ENCODE assay signal across 22 cellular contexts in genomic region chr4:14842964-14843630, GRCh38.
DNase-seq lines count a peak whose midpoint lies in the region; ATAC-seq and TF ChIP-seq lines count a peak whose summit lies in the region.
"Had no signal": no experiment of that assay in that cellular context is flagged by ENCODE, and none has a peak within 500 bp of the region (broad histone marks: within the 10 kb centered on the region; RNA-seq: fewer than 3 reads in every experiment).

No MANE protein-coding gene starts in this region.

- H3K9me3 Mint-ChIP-seq in activated CD4-positive, alpha-beta T cell treated with anti-CD3 and anti-CD28 coated beads for 36 hours (ENCODE audit: low read depth): peaks cover 4% of the 10 kb centered on the region
- peaks cover 5% of the 10 kb centered on the region for H3K9me3 Mint-ChIP-seq in activated naive CD8-positive, alpha-beta T cell treated with anti-CD3 and anti-CD28 coated beads, Interleukin-2, amount 50 U/mL, for 24 hours
- no peaks in the 10 kb centered on the region for H3K9me3 Mint-ChIP-seq in activated naive CD8-positive, alpha-beta T cell treated with anti-CD3 and anti-CD28 coated beads for 36 hours
- H3K9me3 Mint-ChIP-seq in activated T-helper 17 cell treated with anti-CD3 and anti-CD28 coated beads, Interleukin-2, amount 50 U/mL, for 72 hours: peaks cover 3% of the 10 kb centered on the region
- peaks cover 7% of the 10 kb centered on the region for H3K9me3 Mint-ChIP-seq in stimulated activated memory B cell treated with anti-CD40 and anti-IgM and Interleukin-4, amounts not matched to agents 10 μg/mL and 1 μg/mL and 100 μg/mL, for 72 hours

- no peaks in the 10 kb centered on the region for H3K36me3 ChIP-seq in testis (ENCODE audit: low read depth, missing control alignments)
- H3K36me3 ChIP-seq: BLaER1 had no signal

- no peaks in the 10 kb centered on the region for H3K9me3 ChIP-seq in testis

- WGBS in testis, 2 donors: 92 to 93% methylated on average over 2 of the region's 2 CpGs

- H3K27me3 ChIP-seq in testis: no peaks in the 10 kb centered on the region
- H3K27me3 ChIP-seq: BLaER1 had no signal

- DNase-seq in activated CD4-positive, alpha-beta T cell treated with anti-CD3 and anti-CD28 coated beads for 36 hours: no peak
- DNase-seq in activated CD4-positive, alpha-beta T cell treated with anti-CD3 and anti-CD28 coated beads for 4 hours: no peak
- DNase-seq in activated naive CD8-positive, alpha-beta T cell treated with anti-CD3 and anti-CD28 coated beads, Interleukin-2, amount 50 U/mL, for 24 hours: no peak
- DNase-seq in activated naive CD8-positive, alpha-beta T cell treated with anti-CD3 and anti-CD28 coated beads for 36 hours: no peak
- no peak for DNase-seq in testis
- DNase-seq in activated CD8-positive, alpha-beta memory T cell treated with anti-CD3 and anti-CD28 coated beads, Interleukin-2, amount 50 U/mL, for 48 hours: no peak
- DNase-seq: ACHN; CD4-positive, alpha-beta T cell; COR-L47; DMS79; H7; Karpas-422; NCI-H1694; NCI-H2081; NCI-H2171; NCI-H345; NCI-H524; NCI-H82 had no signal

- no peak for TF ChIP-seq POLR2A in testis (IDR thresholded peaks at IDR 0.05)

- no peak overlapping the region for H3K27ac Mint-ChIP-seq in activated CD4-positive, alpha-beta T cell treated with anti-CD3 and anti-CD28 coated beads for 36 hours
- H3K27ac Mint-ChIP-seq in activated naive CD8-positive, alpha-beta T cell treated with anti-CD3 and anti-CD28 coated beads, Interleukin-2, amount 50 U/mL, for 24 hours: no peak overlapping the region
- no peak overlapping the region for H3K27ac Mint-ChIP-seq in activated naive CD8-positive, alpha-beta T cell treated with anti-CD3 and anti-CD28 coated beads for 36 hours
- peak overlapping the region; percentile 49 for H3K27ac Mint-ChIP-seq in activated T-helper 17 cell treated with anti-CD3 and anti-CD28 coated beads, Interleukin-2, amount 50 U/mL, for 72 hours
- peak overlapping the region; percentile 62 for H3K27ac Mint-ChIP-seq in stimulated activated memory B cell treated with anti-CD40 and anti-IgM and Interleukin-4, amounts not matched to agents 10 μg/mL and 1 μg/mL and 100 μg/mL, for 72 hours
- H3K27ac Mint-ChIP-seq: CD4-positive, alpha-beta T cell had no signal

- intact Hi-C loops in activated CD4-positive, alpha-beta T cell treated with anti-CD3 and anti-CD28 coated beads for 36 hours (cut with DNase I, micrococcal nuclease): no loop called here
- intact Hi-C loops in testis (cut with DNase I; ENCODE audit: low total_unique reads): no loop called here

- POLR2A ChIA-PET in activated CD4-positive, alpha-beta T cell treated with anti-CD3 and anti-CD28 coated beads for 36 hours (lab: Charles Lee): no interaction called here

- H3K4me3 Mint-ChIP-seq in activated CD4-positive, alpha-beta T cell treated with anti-CD3 and anti-CD28 coated beads for 36 hours: no peak overlapping the region
- no peak overlapping the region for H3K4me3 Mint-ChIP-seq in activated naive CD8-positive, alpha-beta T cell treated with anti-CD3 and anti-CD28 coated beads, Interleukin-2, amount 50 U/mL, for 24 hours
- H3K4me3 Mint-ChIP-seq in activated naive CD8-positive, alpha-beta T cell treated with anti-CD3 and anti-CD28 coated beads for 36 hours: no peak overlapping the region
- H3K4me3 Mint-ChIP-seq in activated T-helper 17 cell treated with anti-CD3 and anti-CD28 coated beads, Interleukin-2, amount 50 U/mL, for 72 hours: no peak overlapping the region
- H3K4me3 Mint-ChIP-seq in stimulated activated memory B cell treated with anti-CD40 and anti-IgM and Interleukin-4, amounts not matched to agents 10 μg/mL and 1 μg/mL and 100 μg/mL, for 72 hours: no peak overlapping the region
- H3K4me3 Mint-ChIP-seq: CD4-positive, alpha-beta T cell had no signal

- H3K4me3 ChIP-seq in testis: no peak overlapping the region
- H3K4me3 ChIP-seq: BLaER1 had no signal

- TF ChIP-seq CTCF in testis (IDR thresholded peaks at IDR 0.05): no peak

- no peaks in the 10 kb centered on the region for H3K36me3 Mint-ChIP-seq in activated CD4-positive, alpha-beta T cell treated with anti-CD3 and anti-CD28 coated beads for 36 hours (ENCODE audit: low read depth)
- no peaks in the 10 kb centered on the region for H3K36me3 Mint-ChIP-seq in activated naive CD8-positive, alpha-beta T cell treated with anti-CD3 and anti-CD28 coated beads, Interleukin-2, amount 50 U/mL, for 24 hours (ENCODE audit: low read depth)
- H3K36me3 Mint-ChIP-seq in activated naive CD8-positive, alpha-beta T cell treated with anti-CD3 and anti-CD28 coated beads for 36 hours: no peaks in the 10 kb centered on the region
- H3K36me3 Mint-ChIP-seq in activated T-helper 17 cell treated with anti-CD3 and anti-CD28 coated beads, Interleukin-2, amount 50 U/mL, for 72 hours (ENCODE audit: low read depth): no peaks in the 10 kb centered on the region
- H3K36me3 Mint-ChIP-seq in stimulated activated memory B cell treated with anti-CD40 and anti-IgM and Interleukin-4, amounts not matched to agents 10 μg/mL and 1 μg/mL and 100 μg/mL, for 72 hours: no peaks in the 10 kb centered on the region

- H3K27me3 Mint-ChIP-seq in activated CD4-positive, alpha-beta T cell treated with anti-CD3 and anti-CD28 coated beads for 36 hours: no peaks in the 10 kb centered on the region
- peaks cover 5% of the 10 kb centered on the region for H3K27me3 Mint-ChIP-seq in activated naive CD8-positive, alpha-beta T cell treated with anti-CD3 and anti-CD28 coated beads, Interleukin-2, amount 50 U/mL, for 24 hours
- H3K27me3 Mint-ChIP-seq in activated naive CD8-positive, alpha-beta T cell treated with anti-CD3 and anti-CD28 coated beads for 36 hours: peaks cover 9% of the 10 kb centered on the region
- no peaks in the 10 kb centered on the region for H3K27me3 Mint-ChIP-seq in activated T-helper 17 cell treated with anti-CD3 and anti-CD28 coated beads, Interleukin-2, amount 50 U/mL, for 72 hours
- no peaks in the 10 kb centered on the region for H3K27me3 Mint-ChIP-seq in stimulated activated memory B cell treated with anti-CD40 and anti-IgM and Interleukin-4, amounts not matched to agents 10 μg/mL and 1 μg/mL and 100 μg/mL, for 72 hours

- peaks cover 15% of the 10 kb centered on the region for H3K4me1 Mint-ChIP-seq in activated CD4-positive, alpha-beta T cell treated with anti-CD3 and anti-CD28 coated beads for 36 hours
- H3K4me1 Mint-ChIP-seq in activated naive CD8-positive, alpha-beta T cell treated with anti-CD3 and anti-CD28 coated beads, Interleukin-2, amount 50 U/mL, for 24 hours: peaks cover 18% of the 10 kb centered on the region
- no peaks in the 10 kb centered on the region for H3K4me1 Mint-ChIP-seq in activated naive CD8-positive, alpha-beta T cell treated with anti-CD3 and anti-CD28 coated beads for 36 hours
- no peaks in the 10 kb centered on the region for H3K4me1 Mint-ChIP-seq in activated T-helper 17 cell treated with anti-CD3 and anti-CD28 coated beads, Interleukin-2, amount 50 U/mL, for 72 hours
- H3K4me1 Mint-ChIP-seq in stimulated activated memory B cell treated with anti-CD40 and anti-IgM and Interleukin-4, amounts not matched to agents 10 μg/mL and 1 μg/mL and 100 μg/mL, for 72 hours: peaks cover 25% of the 10 kb centered on the region

- CTCF ChIA-PET in activated CD4-positive, alpha-beta T cell treated with anti-CD3 and anti-CD28 coated beads for 36 hours (lab: Charles Lee): interaction anchor here (0.6 to 1.2 kb wide), 4 partner anchors 13 to 75 kb away, joined by 3 to 4 read pairs (median 3); no protein-coding TSS in a partner anchor

- peak; percentile 92 for ATAC-seq in activated CD4-positive, alpha-beta T cell treated with anti-CD3 and anti-CD28 coated beads for 36 hours
- ATAC-seq in activated naive CD8-positive, alpha-beta T cell treated with anti-CD3 and anti-CD28 coated beads, Interleukin-2, amount 50 U/mL, for 24 hours: peak; percentile 46
- peak; percentile 83 for ATAC-seq in activated T-helper 17 cell treated with anti-CD3 and anti-CD28 coated beads, Interleukin-2, amount 50 U/mL, for 72 hours (replicated peaks)
- no peak for ATAC-seq in stimulated activated memory B cell treated with anti-CD40 and anti-IgM and Interleukin-4, amounts not matched to agents 10 μg/mL and 1 μg/mL and 100 μg/mL, for 72 hours

- H3K27ac ChIP-seq in testis: no peak overlapping the region
- H3K27ac ChIP-seq: 22Rv1, BLaER1 had no signal

- H3K4me1 ChIP-seq in testis: no peaks in the 10 kb centered on the region

Comparison
In these comparisons a context has a peak if more than half of its experiments do, and no peak if none do; other contexts are left out.
1. H3K27ac Mint-ChIP-seq: peak in activated T-helper 17 cell treated with anti-CD3 and anti-CD28 coated beads, Interleukin-2, amount 50 U/mL, for 72 hours (single experiment) and stimulated activated memory B cell treated with anti-CD40 and anti-IgM and Interleukin-4, amounts not matched to agents 10 μg/mL and 1 μg/mL and 100 μg/mL, for 72 hours (single experiment); none in activated CD4-positive, alpha-beta T cell treated with anti-CD3 and anti-CD28 coated beads for 36 hours (single experiment), activated naive CD8-positive, alpha-beta T cell treated with anti-CD3 and anti-CD28 coated beads, Interleukin-2, amount 50 U/mL, for 24 hours (single experiment) and activated naive CD8-positive, alpha-beta T cell treated with anti-CD3 and anti-CD28 coated beads for 36 hours (single experiment).